ENCODE assay signal across 3 cellular contexts in the genomic region with DNA sequence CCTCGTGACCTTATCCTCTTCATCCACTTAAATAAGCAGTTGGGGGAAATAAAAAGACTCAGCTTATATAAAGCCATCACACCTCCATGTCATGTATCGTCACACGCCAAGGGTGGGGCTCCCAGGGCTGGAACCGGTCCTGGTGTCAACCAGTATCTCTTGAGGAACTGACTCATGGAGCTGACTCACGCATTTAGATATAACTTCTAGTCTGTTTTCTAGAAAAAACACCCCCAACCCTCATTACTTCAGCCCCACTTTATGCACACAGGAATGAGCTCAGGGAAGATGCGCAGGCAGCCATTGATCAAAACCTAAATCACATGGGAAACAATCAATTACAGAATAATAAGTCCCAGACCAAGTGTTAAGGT.
A peak's percentile ranks its signal among the peaks of the same experiment; 100 is the strongest.
TF ChIP-seq lines count a peak whose summit lies in the region.

No MANE protein-coding gene starts in this region.

TF ChIP-seq in GM23338, 12 proteins besides CTCF, POLR2A, EP300 and RAD21 (continues in another document):
- TF ChIP-seq ZNF114 (CRISPR knock-in tag; IDR thresholded peaks at IDR 0.05): no peak
- TF ChIP-seq, protein P1, sequence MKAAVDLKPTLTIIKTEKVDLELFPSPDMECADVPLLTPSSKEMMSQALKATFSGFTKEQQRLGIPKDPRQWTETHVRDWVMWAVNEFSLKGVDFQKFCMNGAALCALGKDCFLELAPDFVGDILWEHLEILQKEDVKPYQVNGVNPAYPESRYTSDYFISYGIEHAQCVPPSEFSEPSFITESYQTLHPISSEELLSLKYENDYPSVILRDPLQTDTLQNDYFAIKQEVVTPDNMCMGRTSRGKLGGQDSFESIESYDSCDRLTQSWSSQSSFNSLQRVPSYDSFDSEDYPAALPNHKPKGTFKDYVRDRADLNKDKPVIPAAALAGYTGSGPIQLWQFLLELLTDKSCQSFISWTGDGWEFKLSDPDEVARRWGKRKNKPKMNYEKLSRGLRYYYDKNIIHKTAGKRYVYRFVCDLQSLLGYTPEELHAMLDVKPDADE (IDR thresholded peaks at IDR 0.05): no peak
- no peak for TF ChIP-seq ZNF331 (CRISPR knock-in tag; IDR thresholded peaks at IDR 0.05; ENCODE audit: low read depth)
- TF ChIP-seq EZH2phosphoT487 (IDR thresholded peaks at IDR 0.05; ENCODE audit: unreplicated experiment): no peak
- TF ChIP-seq, protein P2, sequence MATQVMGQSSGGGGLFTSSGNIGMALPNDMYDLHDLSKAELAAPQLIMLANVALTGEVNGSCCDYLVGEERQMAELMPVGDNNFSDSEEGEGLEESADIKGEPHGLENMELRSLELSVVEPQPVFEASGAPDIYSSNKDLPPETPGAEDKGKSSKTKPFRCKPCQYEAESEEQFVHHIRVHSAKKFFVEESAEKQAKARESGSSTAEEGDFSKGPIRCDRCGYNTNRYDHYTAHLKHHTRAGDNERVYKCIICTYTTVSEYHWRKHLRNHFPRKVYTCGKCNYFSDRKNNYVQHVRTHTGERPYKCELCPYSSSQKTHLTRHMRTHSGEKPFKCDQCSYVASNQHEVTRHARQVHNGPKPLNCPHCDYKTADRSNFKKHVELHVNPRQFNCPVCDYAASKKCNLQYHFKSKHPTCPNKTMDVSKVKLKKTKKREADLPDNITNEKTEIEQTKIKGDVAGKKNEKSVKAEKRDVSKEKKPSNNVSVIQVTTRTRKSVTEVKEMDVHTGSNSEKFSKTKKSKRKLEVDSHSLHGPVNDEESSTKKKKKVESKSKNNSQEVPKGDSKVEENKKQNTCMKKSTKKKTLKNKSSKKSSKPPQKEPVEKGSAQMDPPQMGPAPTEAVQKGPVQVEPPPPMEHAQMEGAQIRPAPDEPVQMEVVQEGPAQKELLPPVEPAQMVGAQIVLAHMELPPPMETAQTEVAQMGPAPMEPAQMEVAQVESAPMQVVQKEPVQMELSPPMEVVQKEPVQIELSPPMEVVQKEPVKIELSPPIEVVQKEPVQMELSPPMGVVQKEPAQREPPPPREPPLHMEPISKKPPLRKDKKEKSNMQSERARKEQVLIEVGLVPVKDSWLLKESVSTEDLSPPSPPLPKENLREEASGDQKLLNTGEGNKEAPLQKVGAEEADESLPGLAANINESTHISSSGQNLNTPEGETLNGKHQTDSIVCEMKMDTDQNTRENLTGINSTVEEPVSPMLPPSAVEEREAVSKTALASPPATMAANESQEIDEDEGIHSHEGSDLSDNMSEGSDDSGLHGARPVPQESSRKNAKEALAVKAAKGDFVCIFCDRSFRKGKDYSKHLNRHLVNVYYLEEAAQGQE (IDR thresholded peaks at IDR 0.05; ENCODE audit: unreplicated experiment): no peak
- no peak for TF ChIP-seq NANOG (IDR thresholded peaks at IDR 0.05; ENCODE audit: borderline replicate concordance)
- TF ChIP-seq JUNB (IDR thresholded peaks at IDR 0.05; ENCODE audit: unreplicated experiment): no peak

TF ChIP-seq in SK-N-SH, 30 proteins besides CTCF, POLR2A, EP300 and RAD21:
- TF ChIP-seq CHD2 (IDR thresholded peaks at IDR 0.05; ENCODE audit: low read length, partially characterized antibody) (no peak), NFIC (IDR thresholded peaks at IDR 0.05; ENCODE audit: borderline replicate concordance) (no peak), MXI1 (IDR thresholded peaks at IDR 0.05; ENCODE audit: low read depth, low read length) (no peak), YY1 (IDR thresholded peaks at IDR 0.05; ENCODE audit: low read depth) (no peak), FOXJ3 (CRISPR knock-in tag; IDR thresholded peaks at IDR 0.05) (no peak), FOSL2 (IDR thresholded peaks at IDR 0.05; ENCODE audit: borderline replicate concordance, low read depth) (peak; percentile 78), JUND (IDR thresholded peaks at IDR 0.05) (peak; percentile 34)
- TF ChIP-seq, protein P3, sequence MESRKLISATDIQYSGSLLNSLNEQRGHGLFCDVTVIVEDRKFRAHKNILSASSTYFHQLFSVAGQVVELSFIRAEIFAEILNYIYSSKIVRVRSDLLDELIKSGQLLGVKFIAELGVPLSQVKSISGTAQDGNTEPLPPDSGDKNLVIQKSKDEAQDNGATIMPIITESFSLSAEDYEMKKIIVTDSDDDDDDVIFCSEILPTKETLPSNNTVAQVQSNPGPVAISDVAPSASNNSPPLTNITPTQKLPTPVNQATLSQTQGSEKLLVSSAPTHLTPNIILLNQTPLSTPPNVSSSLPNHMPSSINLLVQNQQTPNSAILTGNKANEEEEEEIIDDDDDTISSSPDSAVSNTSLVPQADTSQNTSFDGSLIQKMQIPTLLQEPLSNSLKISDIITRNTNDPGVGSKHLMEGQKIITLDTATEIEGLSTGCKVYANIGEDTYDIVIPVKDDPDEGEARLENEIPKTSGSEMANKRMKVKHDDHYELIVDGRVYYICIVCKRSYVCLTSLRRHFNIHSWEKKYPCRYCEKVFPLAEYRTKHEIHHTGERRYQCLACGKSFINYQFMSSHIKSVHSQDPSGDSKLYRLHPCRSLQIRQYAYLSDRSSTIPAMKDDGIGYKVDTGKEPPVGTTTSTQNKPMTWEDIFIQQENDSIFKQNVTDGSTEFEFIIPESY (IDR thresholded peaks at IDR 0.05; ENCODE audit: borderline replicate concordance, low read depth): no peak
- TF ChIP-seq, protein P2 (IDR thresholded peaks at IDR 0.05; ENCODE audit: low read depth, low read length): no peak

TF ChIP-seq in HEK293T, 16 proteins besides CTCF, POLR2A, EP300 and RAD21:
- TF ChIP-seq ARNT (IDR thresholded peaks at IDR 0.05) (no peak), FOXM1 (IDR thresholded peaks at IDR 0.05; ENCODE audit: borderline replicate concordance) (no peak), SUZ12 (IDR thresholded peaks at IDR 0.05) (no peak), ZNF384 (IDR thresholded peaks at IDR 0.05) (no peak), CTBP1 (IDR thresholded peaks at IDR 0.05; ENCODE audit: borderline replicate concordance) (no peak), LEF1 (IDR thresholded peaks at IDR 0.05; ENCODE audit: borderline replicate concordance) (no peak), HDGF (IDR thresholded peaks at IDR 0.05; ENCODE audit: borderline replicate concordance) (no peak), L3MBTL2 (conservative IDR thresholded peaks at IDR 0.05) (no peak), NFRKB (IDR thresholded peaks at IDR 0.05) (no peak), BHLHE40 (IDR thresholded peaks at IDR 0.05; ENCODE audit: borderline replicate concordance) (no peak), FOXA1 (IDR thresholded peaks at IDR 0.05) (no peak), FOXK2 (IDR thresholded peaks at IDR 0.05) (no peak), ELF4 (IDR thresholded peaks at IDR 0.05) (no peak), TARDBP (IDR thresholded peaks at IDR 0.05) (no peak), SP1 (IDR thresholded peaks at IDR 0.05) (no peak)
- TF ChIP-seq, protein P4, sequence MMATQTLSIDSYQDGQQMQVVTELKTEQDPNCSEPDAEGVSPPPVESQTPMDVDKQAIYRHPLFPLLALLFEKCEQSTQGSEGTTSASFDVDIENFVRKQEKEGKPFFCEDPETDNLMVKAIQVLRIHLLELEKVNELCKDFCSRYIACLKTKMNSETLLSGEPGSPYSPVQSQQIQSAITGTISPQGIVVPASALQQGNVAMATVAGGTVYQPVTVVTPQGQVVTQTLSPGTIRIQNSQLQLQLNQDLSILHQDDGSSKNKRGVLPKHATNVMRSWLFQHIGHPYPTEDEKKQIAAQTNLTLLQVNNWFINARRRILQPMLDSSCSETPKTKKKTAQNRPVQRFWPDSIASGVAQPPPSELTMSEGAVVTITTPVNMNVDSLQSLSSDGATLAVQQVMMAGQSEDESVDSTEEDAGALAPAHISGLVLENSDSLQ (IDR thresholded peaks at IDR 0.05): no peak
